Comparison of ENCODE assay signal across 14 cellular contexts in the genomic region with DNA sequence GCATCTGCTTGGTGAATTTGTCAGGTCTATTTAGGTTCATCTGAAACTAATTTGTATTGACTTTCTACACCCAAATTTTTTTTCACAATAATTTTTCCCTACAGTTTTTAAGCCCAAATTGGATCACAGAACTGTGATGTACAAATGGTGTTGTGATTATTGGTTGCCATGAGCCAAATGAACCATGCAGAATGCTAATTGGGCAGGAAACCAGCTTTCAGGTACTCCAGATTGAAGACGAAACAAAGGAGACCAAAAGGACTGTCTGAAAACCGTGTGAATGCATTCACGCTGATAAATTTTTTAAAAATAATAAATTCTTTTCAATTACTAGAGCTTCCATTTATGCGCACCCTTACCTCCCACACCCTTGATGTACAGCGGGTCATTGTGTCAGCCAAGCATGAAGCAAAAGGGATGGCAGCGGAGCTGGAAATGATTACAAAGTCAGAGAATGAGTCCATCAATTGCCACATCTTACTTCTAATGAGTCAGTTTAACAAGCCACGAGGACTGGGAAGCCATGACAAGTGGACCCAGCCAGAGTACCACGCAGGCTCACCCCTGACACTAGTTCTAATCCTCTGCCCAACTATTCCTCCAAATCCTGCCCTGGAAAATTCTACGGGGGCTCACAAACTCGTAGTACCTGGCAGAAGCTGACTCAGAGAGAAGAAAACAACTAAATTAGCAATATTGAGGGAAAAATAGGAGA.
"Had no signal": no experiment of that assay in that cellular context is flagged by ENCODE, and none has a peak within 500 bp of the region (broad histone marks: within the 10 kb centered on the region; RNA-seq: fewer than 3 reads in every experiment).

No MANE protein-coding gene starts in this region.

- H3K4me1 ChIP-seq: colonic mucosa had no signal

- H3K36me3 ChIP-seq: cardiac muscle cell, colonic mucosa, uterus had no signal

- ATAC-seq: activated CD8-positive, alpha-beta memory T cell treated with anti-CD3 and anti-CD28 coated beads, Interleukin-2, amount 10 ng/mL, durations not matched to agents 7 days and 5 days; activated T-cell treated with anti-CD3 and anti-CD28 coated beads, Interleukin-2, amount 50 U/mL, for 4 hours had no signal

- H3K27me3 ChIP-seq: cardiac muscle cell, colonic mucosa, stomach, uterus had no signal

- FAIRE-seq: astrocyte had no signal

- H3K9me3 ChIP-seq: colonic mucosa, stomach, uterus had no signal

- DNase-seq: activated CD4-positive, alpha-beta T cell treated with anti-CD3 and anti-CD28 coated beads for 1 hour; activated CD4-positive, alpha-beta T cell treated with anti-CD3 and anti-CD28 coated beads, Interleukin-2, amount 50 U/mL, for 48 hours; activated CD8-positive, alpha-beta memory T cell treated with anti-CD3 and anti-CD28 coated beads, Interleukin-2, amount 10 ng/mL, durations not matched to agents 7 days and 5 days; activated gamma-delta T cell; activated T-cell treated with anti-CD3 and anti-CD28 coated beads, Interleukin-2, amount 50 U/mL, for 4 hours; colonic mucosa; left colon; stimulated activated CD4-positive, alpha-beta T cell treated with anti-CD3 and anti-CD28 coated beads, Interleukin-15, amount 100 ng/mL, for 24 hours; stimulated activated CD4-positive, alpha-beta T cell treated with anti-CD3 and anti-CD28 coated beads, Interleukin-4, amount 100 ng/mL, for 4 hours; stomach; SW 1271; uterus had no signal

- H3K27ac ChIP-seq: cardiac muscle cell, colonic mucosa, uterus had no signal

- H3K4me3 ChIP-seq: cardiac muscle cell, colonic mucosa, stomach, uterus had no signal
